8 cellular contexts compared by ENCODE assay signal in genomic region chr2:223943561-223944008, GRCh38. TPM values are rescaled to one million over a fixed set of nuclear protein-coding genes. Genes with fewer than 3 reads are reported as not detected.
DNase-seq lines count a peak whose midpoint lies in the region; ATAC-seq, FAIRE-seq and TF ChIP-seq lines count a peak whose summit lies in the region.

No MANE protein-coding gene starts in this region.

- no peak overlapping the region for H2AFZ ChIP-seq in neural progenitor cell (replicated peaks)

- peak; percentile 53 for FAIRE-seq in RCC 7860 (lab: Jason Lieb, UNC)

- H3K9ac ChIP-seq in neural progenitor cell = no peak overlapping the region

- H3K27me3 Mint-ChIP-seq in endothelial cell (ENCODE audit: unreplicated experiment) = peaks cover 9% of the 10 kb centered on the region
- peaks cover 4% of the 10 kb centered on the region for H3K27me3 Mint-ChIP-seq in neural progenitor cell (ENCODE audit: insufficient read depth, low read depth)

- H3K9me3 Mint-ChIP-seq in endothelial cell (ENCODE audit: unreplicated experiment) = no peaks in the 10 kb centered on the region
- H3K9me3 Mint-ChIP-seq in neural progenitor cell = no peaks in the 10 kb centered on the region

- H3K27me3 ChIP-seq in neural progenitor cell = no peaks in the 10 kb centered on the region

- peak overlapping the region; percentile 76 for H3K4me3 ChIP-seq in neural progenitor cell

- H3K36me3 Mint-ChIP-seq in endothelial cell (ENCODE audit: low read depth, unreplicated experiment) (peaks cover 8% of the 10 kb centered on the region), neural progenitor cell (peaks cover 17% of the 10 kb centered on the region)

- DNase-seq in GM13977 (ENCODE audit: low spot score) (peak; percentile 26), RCC 7860 (ENCODE audit: low spot score) (peak; percentile 68), endothelial cell (ENCODE audit: low spot score) (no peak), neural progenitor cell (ENCODE audit: low spot score) (no peak), DMS 273 (lab: John Stamatoyannopoulos, UW; ENCODE audit: unreplicated experiment) (no peak), DMS114 treated with DMSO at 0.1 percent for 48 hours (lab: John Stamatoyannopoulos, UW; ENCODE audit: unreplicated experiment) (no peak)

- no peaks in the 10 kb centered on the region for H3K36me3 ChIP-seq in neural progenitor cell

- peaks cover 16% of the 10 kb centered on the region for H3F3A ChIP-seq in neural progenitor cell (ENCODE audit: low read depth)

- in situ Hi-C loops in GM13977 (cut with MboI; ENCODE audit: low pct_unique_long_range_greater_than_20kb, low sequenced_read_pairs, unreplicated experiment) = no loop called here

- no peak overlapping the region for H3K27ac Mint-ChIP-seq in endothelial cell (ENCODE audit: unreplicated experiment)
- H3K27ac Mint-ChIP-seq in neural progenitor cell = no peak overlapping the region

- peaks cover 63% of the 10 kb centered on the region for H3K79me2 ChIP-seq in neural progenitor cell (ENCODE audit: low read depth)

- H3K4me1 ChIP-seq in neural progenitor cell = peaks cover 24% of the 10 kb centered on the region

- ATAC-seq in HG03457 (IDR thresholded peaks at IDR 0.05; ENCODE audit: unreplicated experiment) = no peak
- ATAC-seq in HG02870 (IDR thresholded peaks at IDR 0.05; ENCODE audit: unreplicated experiment) = no peak

- no peak overlapping the region for H3K27ac ChIP-seq in neural progenitor cell

- no peaks in the 10 kb centered on the region for H3K9me3 ChIP-seq in neural progenitor cell (ENCODE audit: low read depth)

- peak overlapping the region; percentile 80 for H3K4me2 ChIP-seq in neural progenitor cell

- H3K4me1 Mint-ChIP-seq in endothelial cell (ENCODE audit: unreplicated experiment) (peaks cover 29% of the 10 kb centered on the region), neural progenitor cell (peaks cover 27% of the 10 kb centered on the region)

- peaks cover 36% of the 10 kb centered on the region for H4K20me1 ChIP-seq in neural progenitor cell (ENCODE audit: low read depth)

- TF ChIP-seq CTCF in GM13977 (IDR thresholded peaks at IDR 0.05; ENCODE audit: extremely low read depth, insufficient read depth, missing control alignments) = no peak
- TF ChIP-seq CTCF in endothelial cell (IDR thresholded peaks at IDR 0.05; ENCODE audit: unreplicated experiment) = no peak
- no peak for TF ChIP-seq CTCF in neural progenitor cell (IDR thresholded peaks at IDR 0.05)

- H3K4me3 Mint-ChIP-seq in endothelial cell (ENCODE audit: unreplicated experiment) (peak overlapping the region; percentile 93), neural progenitor cell (peak overlapping the region; percentile 97)

RNA-seq across cellular contexts. Expression of gene WDFY1, which starts 1.6 kb away (rescaled TPM):
- total RNA-seq in endothelial cell (ENCODE audit: unreplicated experiment) = 53.1 TPM
- total RNA-seq in neural progenitor cell (ENCODE audit: low replicate concordance) = 119 and 177 TPM in 2 replicates

RNA-seq across cellular contexts. Expression of gene MRPL44, which starts 13.7 kb away (rescaled TPM):
- total RNA-seq in endothelial cell (ENCODE audit: unreplicated experiment) (25.7 TPM), neural progenitor cell (ENCODE audit: low replicate concordance) (56.6 and 70.8 TPM in 2 replicates)

Comparison
In these comparisons a context has a peak if more than half of its experiments do, and no peak if none do; other contexts are left out.
1. DNase-seq: peak in GM13977 (single experiment) and RCC 7860 (single experiment); none in endothelial cell (single experiment), neural progenitor cell (single experiment), DMS 273 (single experiment) and DMS114 treated with DMSO at 0.1 percent for 48 hours (single experiment).